In the genomic region with DNA sequence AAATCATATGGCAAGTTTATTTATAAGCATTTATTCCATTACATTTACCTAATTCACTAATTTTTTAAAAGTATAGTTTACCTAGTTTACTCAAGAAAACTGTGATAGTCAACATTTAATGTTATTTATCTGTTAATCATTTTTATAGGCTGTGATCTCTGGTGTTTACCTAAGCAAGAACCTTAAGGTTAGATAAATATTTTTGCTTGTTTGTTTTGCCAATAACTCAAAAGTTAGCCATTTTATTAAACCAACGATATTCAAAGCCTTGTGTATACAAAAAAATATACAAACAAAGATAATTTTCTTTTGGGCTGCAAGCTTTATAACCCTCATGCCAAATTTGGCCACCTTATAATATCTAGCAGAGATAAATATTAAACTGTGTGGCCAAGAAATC, we compare ENCODE assay signal across 11 cellular contexts.
"Had no signal": no experiment of that assay in that cellular context is flagged by ENCODE, and none has a peak within 500 bp of the region (broad histone marks: within the 10 kb centered on the region; RNA-seq: fewer than 3 reads in every experiment).

No MANE protein-coding gene starts in this region.

- H3K9me3 ChIP-seq: HAP-1 had no signal

- H3K4me2 ChIP-seq: GM23338 had no signal

- H3K36me3 ChIP-seq: HAP-1 had no signal

- ATAC-seq: GM23338, HCT116 had no signal

- H3K4me3 ChIP-seq: GM23248, GM23338, HAP-1 had no signal

- H3K9ac ChIP-seq: GM23248 had no signal

- FAIRE-seq: H1, H54 had no signal

- H2AFZ ChIP-seq: GM23248, GM23338 had no signal

- H3K4me1 ChIP-seq: HAP-1 had no signal

- H3K27ac ChIP-seq: GM23248 had no signal

- DNase-seq: GM23248, GOT3, H7, H9, HCEC 1CT, HFFc6 had no signal
